In the genomic region with DNA sequence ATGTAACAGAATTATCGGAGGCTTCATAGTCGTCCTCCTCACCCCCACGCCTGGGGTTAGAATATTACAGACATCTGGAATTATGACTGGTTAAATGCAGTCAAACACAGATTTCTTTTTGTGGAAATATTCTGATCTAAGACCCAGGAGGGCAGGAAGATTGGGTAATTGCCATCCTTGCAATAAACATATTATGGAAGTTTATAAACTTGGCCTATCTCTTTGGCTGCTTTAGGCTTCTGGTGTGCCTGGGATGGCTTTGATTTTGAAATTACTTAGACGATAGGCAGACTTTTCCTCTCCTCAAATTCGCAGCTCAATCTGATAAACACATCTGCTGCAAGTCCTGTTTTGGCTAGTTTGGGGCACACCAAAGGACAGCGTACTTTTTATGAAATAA, we compare ENCODE assay signal across 22 cellular contexts.
DNase-seq lines count a peak whose midpoint lies in the region; ATAC-seq and TF ChIP-seq lines count a peak whose summit lies in the region.
"Had no signal": no experiment of that assay in that cellular context is flagged by ENCODE, and none has a peak within 500 bp of the region (broad histone marks: within the 10 kb centered on the region; RNA-seq: fewer than 3 reads in every experiment).

No MANE protein-coding gene starts in this region.

- TF ChIP-seq CTCF in SK-N-SH (IDR thresholded peaks at IDR 0.05): no peak
- no peak for TF ChIP-seq CTCF in neural crest cell (conservative IDR thresholded peaks at IDR 0.05)
- no peak for TF ChIP-seq CTCF in MM.1S (IDR thresholded peaks at IDR 0.05; ENCODE audit: low read length)

- no peaks in the 10 kb centered on the region for H3K27me3 Mint-ChIP-seq in neural crest cell (ENCODE audit: low read depth)

- ATAC-seq in SK-N-SH treated with all-trans-retinoic acid at 6 μM for 48 hours: no peak
- ATAC-seq in GM21528 (IDR thresholded peaks at IDR 0.05; ENCODE audit: low FRiP score, unreplicated experiment): no peak
- ATAC-seq: Panc1 had no signal

- TF ChIP-seq EP300 in SK-N-SH (IDR thresholded peaks at IDR 0.05; ENCODE audit: borderline replicate concordance in 1 of 2, low read depth in 1 of 2, low read length in 1 of 2): no peak

- H3F3A ChIP-seq in SK-N-SH (replicated peaks; ENCODE audit: insufficient read depth) (no peaks in the 10 kb centered on the region), MM.1S (ENCODE audit: insufficient read depth, low read length) (no peaks in the 10 kb centered on the region)

- H3K9me3 Mint-ChIP-seq in neural crest cell: no peaks in the 10 kb centered on the region
- H3K9me3 Mint-ChIP-seq: CD8-positive, alpha-beta memory T cell had no signal

- 35% methylated on average over 6 of the region's 6 CpGs for WGBS in SK-N-SH (ENCODE audit: low lambda C conversion rate)

- no peak overlapping the region for H2AFZ ChIP-seq in SK-N-SH (ENCODE audit: low read depth)
- H2AFZ ChIP-seq in MM.1S (ENCODE audit: low read length): no peak overlapping the region

- H3K4me3 Mint-ChIP-seq in neural crest cell: peak overlapping the region; percentile 58

- H3K27me3 ChIP-seq in SK-N-SH (ENCODE audit: insufficient read depth) (peaks cover 9% of the 10 kb centered on the region; the same call in 1 of the 2 replicates), MM.1S (replicated peaks; ENCODE audit: insufficient read depth, low read length) (no peaks in the 10 kb centered on the region)

- H3K36me3 ChIP-seq in SK-N-SH (replicated peaks in 1 of 2; ENCODE audit: control insufficient read depth in 1 of 2, insufficient read depth in 2 of 2, low read length in 1 of 2): no peaks in the 10 kb centered on the region
- no peaks in the 10 kb centered on the region for H3K36me3 ChIP-seq in MM.1S (replicated peaks; ENCODE audit: insufficient read depth, low read length)

- H3K79me2 ChIP-seq in SK-N-SH (ENCODE audit: insufficient read depth) (no peaks in the 10 kb centered on the region), MM.1S (ENCODE audit: low read length) (no peaks in the 10 kb centered on the region)

- H3K4me1 ChIP-seq in SK-N-SH (ENCODE audit: control insufficient read depth in 1 of 2, insufficient read depth in 2 of 2, low read depth in 1 of 2, low read length in 1 of 2): peaks cover 0 to 31% of the 10 kb centered on the region in 2 experiments; a peak in 1 of 4 replicates
- no peaks in the 10 kb centered on the region for H3K4me1 ChIP-seq in MM.1S (ENCODE audit: low read length)

- H3K4me2 ChIP-seq in SK-N-SH: no peak overlapping the region
- H3K4me2 ChIP-seq in MM.1S (ENCODE audit: low read depth, low read length): no peak overlapping the region

- CTCF ChIA-PET in SK-N-SH (lab: Yijun Ruan, JAX): interaction anchor here (0.8 to 1.6 kb wide), 5 partner anchors 14 to 79 kb away, joined by 3 to 5 read pairs (median 4); no protein-coding TSS in a partner anchor

- H3K9ac ChIP-seq in SK-N-SH (no peak overlapping the region), MM.1S (ENCODE audit: low read length) (no peak overlapping the region)

- H3K36me3 Mint-ChIP-seq in neural crest cell (ENCODE audit: low read depth): no peaks in the 10 kb centered on the region
- H3K36me3 Mint-ChIP-seq: CD8-positive, alpha-beta memory T cell had no signal

- peaks cover 34% of the 10 kb centered on the region for H3K4me1 Mint-ChIP-seq in neural crest cell

- TF ChIP-seq RAD21 in SK-N-SH (IDR thresholded peaks at IDR 0.05; ENCODE audit: low read length): no peak

- peak overlapping the region; percentile 31 for H3K27ac Mint-ChIP-seq in neural crest cell (ENCODE audit: unreplicated experiment)
- H3K27ac Mint-ChIP-seq: CD8-positive, alpha-beta memory T cell had no signal

- H3K9me2 ChIP-seq in SK-N-SH: no peaks in the 10 kb centered on the region
- H3K9me2 ChIP-seq in MM.1S (replicated peaks; ENCODE audit: insufficient read depth, low read length): no peaks in the 10 kb centered on the region

- DNase-seq in SK-N-SH (no peak), fibroblast of gingiva (ENCODE audit: low read depth) (peak; percentile 40), neural crest cell (ENCODE audit: low read depth, low spot score) (no peak), NCI-H1092 (lab: John Stamatoyannopoulos, UW) (no peak), MM.1S (no peak), KG1 (lab: John Stamatoyannopoulos, UW) (no peak)
- DNase-seq: ACHN; Calu3; CD8-positive, alpha-beta memory T cell; DMS153; Kasumi-1; NCI-H1436; NCI-H187 treated with DMSO at 0.1 percent for 48 hours; NCI-H2107; NCI-H226; NCI-H510A treated with DMSO at 0.1 percent for 48 hours; NK-92 treated with Interleukin-12 subunit alpha and Interleukin-12 subunit beta, amount 100 ng/mL, for 24 hours; SIG-M5 had no signal

- no peak overlapping the region for H3K4me3 ChIP-seq in SK-N-SH (ENCODE audit: low read depth in 2 of 2, low read length in 1 of 2)
- H3K4me3 ChIP-seq in MM.1S (ENCODE audit: low read length): no peak overlapping the region

- POLR2A ChIA-PET in SK-N-SH (lab: Yijun Ruan, JAX): interaction anchor here (1.4 to 1.9 kb wide), 2 partner anchors 29 to 68 kb away, joined by 5 to 18 read pairs; no protein-coding TSS in a partner anchor

- no peaks in the 10 kb centered on the region for H3K9me3 ChIP-seq in SK-N-SH
- H3K9me3 ChIP-seq in MM.1S (replicated peaks; ENCODE audit: insufficient read depth, low read length): no peaks in the 10 kb centered on the region

- H4K20me1 ChIP-seq in SK-N-SH (ENCODE audit: insufficient read depth) (no peaks in the 10 kb centered on the region), MM.1S (ENCODE audit: insufficient read depth, low read length) (no peaks in the 10 kb centered on the region)

- peak overlapping the region in 1 of 2 experiments; percentile 92; a peak in 2 of 4 replicates for H3K27ac ChIP-seq in SK-N-SH (ENCODE audit: low read depth in 2 of 2, low read length in 1 of 2)
- H3K27ac ChIP-seq in MM.1S (ENCODE audit: low read length): no peak overlapping the region
- H3K27ac ChIP-seq: 22Rv1 had no signal

TF ChIP-seq in SK-N-SH treated with all-trans-retinoic acid at 6 μM for 48 hours, 23 proteins besides CTCF, POLR2A, EP300 and RAD21 (continues in another document):
- TF ChIP-seq ESRRG (CRISPR knock-in tag; IDR thresholded peaks at IDR 0.05) (no peak), TSHZ2 (CRISPR knock-in tag; IDR thresholded peaks at IDR 0.05) (no peak), GLIS3 (CRISPR knock-in tag; IDR thresholded peaks at IDR 0.05) (no peak), CSDC2 (CRISPR knock-in tag; IDR thresholded peaks at IDR 0.05) (no peak)

TF ChIP-seq in SK-N-SH, 30 proteins besides CTCF, POLR2A, EP300 and RAD21:
- no peak for TF ChIP-seq SIN3A (IDR thresholded peaks at IDR 0.05; ENCODE audit: borderline replicate concordance, low read depth, low read length)
- no peak for TF ChIP-seq GABPA (IDR thresholded peaks at IDR 0.05; ENCODE audit: low read depth)
TF ChIP-seq in SK-N-SH: peak in this region for 0.
